25 cellular contexts compared by ENCODE assay signal in the genomic region with DNA sequence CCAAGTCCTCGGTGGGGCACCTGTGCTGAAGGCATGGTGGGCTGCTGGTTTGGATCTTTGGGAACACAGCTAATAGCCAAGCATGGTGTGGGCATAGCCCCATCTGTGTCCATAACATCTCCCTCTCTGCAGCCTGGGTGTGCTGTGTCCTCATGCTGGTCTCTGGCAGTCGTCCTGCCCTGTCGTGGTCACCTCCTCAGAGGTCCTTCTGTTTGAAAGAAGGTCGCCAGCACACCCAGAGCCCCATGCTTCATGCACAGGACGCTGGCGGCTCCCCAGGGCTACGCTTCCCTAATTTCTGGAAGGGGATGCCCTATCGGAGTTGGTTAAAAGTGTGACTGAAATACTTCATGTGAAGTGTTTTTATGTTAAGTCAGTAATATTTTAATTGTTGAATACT.
A peak's percentile ranks its signal among the peaks of the same experiment; 100 is the strongest.
DNase-seq lines count a peak whose midpoint lies in the region; ATAC-seq, FAIRE-seq and TF ChIP-seq lines count a peak whose summit lies in the region.
"Had no signal": no experiment of that assay in that cellular context is flagged by ENCODE, and none has a peak within 500 bp of the region (broad histone marks: within the 10 kb centered on the region; RNA-seq: fewer than 3 reads in every experiment).

No MANE protein-coding gene starts in this region.

- FAIRE-seq in GM12892 (lab: Jason Lieb, UNC), result no peak
- FAIRE-seq: A549, GM12891 had no signal

- no peaks in the 10 kb centered on the region for H3K9me3 ChIP-seq in endodermal cell (ENCODE audit: control insufficient read depth, low read length)
- H3K9me3 ChIP-seq in neural progenitor cell (ENCODE audit: low read depth), result no peaks in the 10 kb centered on the region
- no peaks in the 10 kb centered on the region for H3K9me3 ChIP-seq in thyroid gland
- H3K9me3 ChIP-seq: A549; BE2C; BLaER1 treated with 17β-estradiol and CSF1 and Interleukin-3, amounts not matched to agents 10 nM and 100 nM had no signal

- no peaks in the 10 kb centered on the region for H3K79me2 ChIP-seq in neural progenitor cell (ENCODE audit: low read depth)

- TF ChIP-seq CTCF in natural killer cell (IDR thresholded peaks at IDR 0.05) (no peak), endodermal cell (conservative IDR thresholded peaks at IDR 0.05) (no peak), neural progenitor cell (IDR thresholded peaks at IDR 0.05) (no peak), thyroid gland (IDR thresholded peaks at IDR 0.05) (no peak)

- no peaks in the 10 kb centered on the region for H3K27me3 ChIP-seq in endodermal cell (ENCODE audit: control insufficient read depth, insufficient read depth, low read length, poor library complexity, severe bottlenecking)
- no peaks in the 10 kb centered on the region for H3K27me3 ChIP-seq in neural progenitor cell
- H3K27me3 ChIP-seq in thyroid gland, result no peaks in the 10 kb centered on the region
- H3K27me3 ChIP-seq: BE2C; BLaER1 treated with 17β-estradiol and CSF1 and Interleukin-3, amounts not matched to agents 10 nM and 100 nM had no signal

- H3K4me1 ChIP-seq in endodermal cell (ENCODE audit: control insufficient read depth, insufficient read depth, low read length) (peaks cover 6% of the 10 kb centered on the region), neural progenitor cell (peaks cover 24% of the 10 kb centered on the region), thyroid gland (peaks cover 8 to 21% of the 10 kb centered on the region in 2 donors)
- H3K4me1 ChIP-seq: BE2C had no signal

- peak; percentile 44 for DNase-seq in natural killer cell treated with Interleukin-12 subunit alpha and Interleukin-12 subunit beta and Interleukin-15 and Interleukin-18, amount 100 ng/mL, for 72 hours (ENCODE audit: low spot score)
- DNase-seq in natural killer cell (no peak), endodermal cell (peak; percentile 33), neural progenitor cell (ENCODE audit: low spot score) (no peak), thyroid gland (peak; percentile 34 to 59), GM12892 (ENCODE audit: insufficient read length) (no peak), COR-L47 (lab: John Stamatoyannopoulos, UW) (no peak)
- DNase-seq: 8988T; ACHN; AML-193; BE2C; Calu3; CD4-positive, alpha-beta T cell; CD8-positive, alpha-beta memory T cell; DMS53; DMS79 treated with DMSO at 0.1 percent for 48 hours; GF-D8; H9 had no signal

- intact Hi-C loops in natural killer cell (cut with micrococcal nuclease), result no loop called here
- intact Hi-C loops in thyroid gland (cut with DNase I), result no loop called here

- H3K36me3 ChIP-seq in endodermal cell (ENCODE audit: control insufficient read depth, insufficient read depth, low read length), result peaks cover 84% of the 10 kb centered on the region
- no peaks in the 10 kb centered on the region for H3K36me3 ChIP-seq in neural progenitor cell
- H3K36me3 ChIP-seq in thyroid gland, result no peaks in the 10 kb centered on the region
- H3K36me3 ChIP-seq: BE2C; BLaER1 treated with 17β-estradiol and CSF1 and Interleukin-3, amounts not matched to agents 10 nM and 100 nM had no signal

- H2AFZ ChIP-seq in neural progenitor cell (replicated peaks), result no peak overlapping the region
- H2AFZ ChIP-seq: GM23338 had no signal

- TF ChIP-seq POLR2A in thyroid gland (IDR thresholded peaks at IDR 0.05), result no peak
- no peak for TF ChIP-seq POLR2A in GM12892 (IDR thresholded peaks at IDR 0.05; ENCODE audit: low read depth, low read length)

- H3K4me1 Mint-ChIP-seq in natural killer cell treated with Interleukin-12 subunit alpha and Interleukin-12 subunit beta and Interleukin-15 and Interleukin-18, amount 100 ng/mL, for 72 hours (ENCODE audit: low read depth in 2 of 2), result peaks cover 26 to 37% of the 10 kb centered on the region in 2 donors
- H3K4me1 Mint-ChIP-seq in natural killer cell (peaks cover 60 to 65% of the 10 kb centered on the region in 2 donors), endodermal cell (peaks cover 14% of the 10 kb centered on the region), neural progenitor cell (peaks cover 51% of the 10 kb centered on the region)
- H3K4me1 Mint-ChIP-seq: CD14-positive monocyte, GM23338 had no signal

- no peaks in the 10 kb centered on the region for H4K20me1 ChIP-seq in neural progenitor cell (ENCODE audit: low read depth)
- H4K20me1 ChIP-seq: BLaER1 treated with 17β-estradiol and CSF1 and Interleukin-3, amounts not matched to agents 10 nM and 100 nM had no signal

- ATAC-seq in natural killer cell treated with Interleukin-12 subunit alpha and Interleukin-12 subunit beta and Interleukin-15 and Interleukin-18, amount 100 ng/mL, for 72 hours, result no peak
- ATAC-seq in natural killer cell, result no peak
- no peak for ATAC-seq in HG03108 (IDR thresholded peaks at IDR 0.05; ENCODE audit: unreplicated experiment)
- ATAC-seq: A549, GM23338, HCT116 had no signal

- H3K27ac Mint-ChIP-seq in natural killer cell treated with Interleukin-12 subunit alpha and Interleukin-12 subunit beta and Interleukin-15 and Interleukin-18, amount 100 ng/mL, for 72 hours, result no peak overlapping the region
- H3K27ac Mint-ChIP-seq in natural killer cell, result no peak overlapping the region
- H3K27ac Mint-ChIP-seq in endodermal cell, result no peak overlapping the region
- H3K27ac Mint-ChIP-seq in neural progenitor cell, result no peak overlapping the region
- H3K27ac Mint-ChIP-seq: CD14-positive monocyte; CD4-positive, alpha-beta T cell; GM23338 had no signal

- H3K27me3 Mint-ChIP-seq in natural killer cell treated with Interleukin-12 subunit alpha and Interleukin-12 subunit beta and Interleukin-15 and Interleukin-18, amount 100 ng/mL, for 72 hours, result no peaks in the 10 kb centered on the region
- H3K27me3 Mint-ChIP-seq in natural killer cell (ENCODE audit: low read depth in 2 of 2), result no peaks in the 10 kb centered on the region
- peaks cover 4% of the 10 kb centered on the region for H3K27me3 Mint-ChIP-seq in endodermal cell (ENCODE audit: insufficient read depth)
- H3K27me3 Mint-ChIP-seq in neural progenitor cell (ENCODE audit: insufficient read depth, low read depth), result peaks cover 5% of the 10 kb centered on the region
- H3K27me3 Mint-ChIP-seq: CD4-positive, alpha-beta T cell had no signal

- WGBS in endodermal cell (ENCODE audit: insufficient coverage in 1 of 2, insufficient read length in 1 of 2), 2 experiments, result 92 to 93% methylated on average over 7 to 8 of the region's 8 CpGs
- WGBS in thyroid gland, 2 donors, result 73 to 85% methylated on average over 7 to 8 of the region's 8 CpGs

- H3K4me3 ChIP-seq in endodermal cell (ENCODE audit: low read length), result no peak overlapping the region
- H3K4me3 ChIP-seq in neural progenitor cell, result no peak overlapping the region
- H3K4me3 ChIP-seq in thyroid gland (replicated peaks in 1 of 3), result no peak overlapping the region
- H3K4me3 ChIP-seq: A549; BLaER1 treated with 17β-estradiol and CSF1 and Interleukin-3, amounts not matched to agents 10 nM and 100 nM; GM23338 had no signal

- no peaks in the 10 kb centered on the region for H3K9me3 Mint-ChIP-seq in natural killer cell treated with Interleukin-12 subunit alpha and Interleukin-12 subunit beta and Interleukin-15 and Interleukin-18, amount 100 ng/mL, for 72 hours
- H3K9me3 Mint-ChIP-seq in natural killer cell, result no peaks in the 10 kb centered on the region
- H3K9me3 Mint-ChIP-seq in endodermal cell, result no peaks in the 10 kb centered on the region
- H3K9me3 Mint-ChIP-seq in neural progenitor cell, result no peaks in the 10 kb centered on the region
- H3K9me3 Mint-ChIP-seq: CD14-positive monocyte; CD4-positive, alpha-beta T cell; CD8-positive, alpha-beta memory T cell; GM23338; H9 had no signal

- no peak overlapping the region for H3K4me2 ChIP-seq in neural progenitor cell
- H3K4me2 ChIP-seq: A549; BLaER1 treated with 17β-estradiol and CSF1 and Interleukin-3, amounts not matched to agents 10 nM and 100 nM; GM23338 had no signal

- no peak overlapping the region for H3K27ac ChIP-seq in endodermal cell (ENCODE audit: low read depth, low read length)
- H3K27ac ChIP-seq in neural progenitor cell, result peak overlapping the region; percentile 38
- no peak overlapping the region for H3K27ac ChIP-seq in thyroid gland
- H3K27ac ChIP-seq: A549; BLaER1 treated with 17β-estradiol and CSF1 and Interleukin-3, amounts not matched to agents 10 nM and 100 nM had no signal

- no peak overlapping the region for H3K4me3 Mint-ChIP-seq in natural killer cell treated with Interleukin-12 subunit alpha and Interleukin-12 subunit beta and Interleukin-15 and Interleukin-18, amount 100 ng/mL, for 72 hours
- no peak overlapping the region for H3K4me3 Mint-ChIP-seq in natural killer cell
- H3K4me3 Mint-ChIP-seq in endodermal cell, result no peak overlapping the region
- H3K4me3 Mint-ChIP-seq in neural progenitor cell, result no peak overlapping the region
- H3K4me3 Mint-ChIP-seq: CD14-positive monocyte; CD4-positive, alpha-beta T cell; CD8-positive, alpha-beta memory T cell; GM23338; H9 had no signal

- no peaks in the 10 kb centered on the region for H3K36me3 Mint-ChIP-seq in natural killer cell treated with Interleukin-12 subunit alpha and Interleukin-12 subunit beta and Interleukin-15 and Interleukin-18, amount 100 ng/mL, for 72 hours
- H3K36me3 Mint-ChIP-seq in natural killer cell, result no peaks in the 10 kb centered on the region
- H3K36me3 Mint-ChIP-seq in endodermal cell (ENCODE audit: low read depth), result no peaks in the 10 kb centered on the region
- H3K36me3 Mint-ChIP-seq in neural progenitor cell, result peaks cover 16% of the 10 kb centered on the region
- H3K36me3 Mint-ChIP-seq: CD14-positive monocyte; CD8-positive, alpha-beta memory T cell had no signal

- H3K9ac ChIP-seq in endodermal cell (ENCODE audit: extremely low read depth, low read length, poor library complexity, severe bottlenecking), result no peak overlapping the region
- H3K9ac ChIP-seq in neural progenitor cell, result no peak overlapping the region
- H3K9ac ChIP-seq: BLaER1 treated with 17β-estradiol and CSF1 and Interleukin-3, amounts not matched to agents 10 nM and 100 nM had no signal

- peaks cover 6% of the 10 kb centered on the region for H3F3A ChIP-seq in neural progenitor cell (ENCODE audit: low read depth)

Comparison
In these comparisons a context has a peak if more than half of its experiments do, and no peak if none do; other contexts are left out.
1. DNase-seq: peak in natural killer cell treated with Interleukin-12 subunit alpha and Interleukin-12 subunit beta and Interleukin-15 and Interleukin-18, amount 100 ng/mL, for 72 hours (single experiment), endodermal cell (single experiment) and thyroid gland (2 of 2); none in natural killer cell (single experiment), neural progenitor cell (single experiment), GM12892 (single experiment) and COR-L47 (single experiment).